Comparison of ENCODE assay signal across 8 cellular contexts in genomic region chr9:107489144-107489673, GRCh38. TPM values are rescaled to one million over a fixed set of nuclear protein-coding genes. Genes with fewer than 3 reads are reported as not detected.
DNase-seq lines count a peak whose midpoint lies in the region; ATAC-seq, FAIRE-seq and TF ChIP-seq lines count a peak whose summit lies in the region.

No MANE protein-coding gene starts in this region.

- CTCF ChIA-PET in A549 (lab: Yijun Ruan, JAX): interaction anchor here (0.6 to 3.9 kb wide), 6 partner anchors 24 to 1273 kb away, joined by 3 to 17 read pairs (median 6); no protein-coding TSS in a partner anchor

- no peaks in the 10 kb centered on the region for H3K36me3 Mint-ChIP-seq in activated naive CD8-positive, alpha-beta T cell treated with anti-CD3 and anti-CD28 coated beads, Interleukin-2, amount 10 ng/mL, durations not matched to agents 7 days and 5 days

- peaks cover 64% of the 10 kb centered on the region for H3K27me3 Mint-ChIP-seq in activated naive CD8-positive, alpha-beta T cell treated with anti-CD3 and anti-CD28 coated beads, Interleukin-2, amount 10 ng/mL, durations not matched to agents 7 days and 5 days

- no peaks in the 10 kb centered on the region for H3K27me3 ChIP-seq in suprapubic skin

- H3K4me1 ChIP-seq in A549 (peaks cover 25% of the 10 kb centered on the region), kidney (ENCODE audit: control insufficient read depth in 1 of 2, insufficient read depth in 1 of 2, low read depth in 1 of 2, low read length in 2 of 2) (peaks cover 10 to 19% of the 10 kb centered on the region in 2 donors), suprapubic skin (peaks cover 32% of the 10 kb centered on the region)

- peak overlapping the region; percentile 72 for H3K4me2 ChIP-seq in A549

- H3K4me3 ChIP-seq in A549: peak overlapping the region; percentile 53
- H3K4me3 ChIP-seq in kidney (ENCODE audit: low read length in 2 of 2): peak overlapping the region; percentile 75 to 80
- peak overlapping the region; percentile 85 for H3K4me3 ChIP-seq in suprapubic skin

- peaks cover 6% of the 10 kb centered on the region for H3K4me1 Mint-ChIP-seq in activated naive CD8-positive, alpha-beta T cell treated with anti-CD3 and anti-CD28 coated beads, Interleukin-2, amount 10 ng/mL, durations not matched to agents 7 days and 5 days

- H3K27ac ChIP-seq in A549: peak overlapping the region; percentile 72 to 91
- H3K27ac ChIP-seq in kidney (ENCODE audit: low read depth in 2 of 2, low read length in 2 of 2): peak overlapping the region; percentile 74 to 80
- peak overlapping the region; percentile 99 for H3K27ac ChIP-seq in suprapubic skin

- intact Hi-C loops in kidney (cut with DNase I): no loop called here

- H3K4me3 Mint-ChIP-seq in activated naive CD8-positive, alpha-beta T cell treated with anti-CD3 and anti-CD28 coated beads, Interleukin-2, amount 10 ng/mL, durations not matched to agents 7 days and 5 days: peak overlapping the region; percentile 70

- POLR2A ChIA-PET in A549 (lab: Yijun Ruan, JAX): interaction anchor here (0.8 to 3.0 kb wide), 11 partner anchors 15 to 1182 kb away, joined by 3 to 20 read pairs (median 5); no protein-coding TSS in a partner anchor
- POLR2A ChIA-PET in activated naive CD8-positive, alpha-beta T cell treated with anti-CD3 and anti-CD28 coated beads, Interleukin-2, amount 10 ng/mL, durations not matched to agents 7 days and 5 days (lab: Charles Lee): no interaction called here

- TF ChIP-seq EP300 in A549 (IDR thresholded peaks at IDR 0.05) (no peak), suprapubic skin (IDR thresholded peaks at IDR 0.05) (no peak)

- FAIRE-seq in A549 (lab: Jason Lieb, UNC): no peak
- FAIRE-seq in kidney (lab: Jason Lieb, UNC): no peak

- peak overlapping the region; percentile 25 for H3K27ac Mint-ChIP-seq in activated naive CD8-positive, alpha-beta T cell treated with anti-CD3 and anti-CD28 coated beads, Interleukin-2, amount 10 ng/mL, durations not matched to agents 7 days and 5 days

- TF ChIP-seq POLR2A in A549 (IDR thresholded peaks at IDR 0.05; ENCODE audit: low read length): no peak
- no peak for TF ChIP-seq POLR2A in suprapubic skin (IDR thresholded peaks at IDR 0.05)

- no peak for DNase-seq in A549 (ENCODE audit: low read depth in 1 of 2, low spot score in 1 of 2)
- no peak for DNase-seq in activated naive CD8-positive, alpha-beta T cell treated with anti-CD3 and anti-CD28 coated beads, Interleukin-2, amount 10 ng/mL, durations not matched to agents 7 days and 5 days
- DNase-seq in kidney: no peak
- DNase-seq in suprapubic skin (ENCODE audit: low spot score in 2 of 2): peak in 1 of 2 donors; percentile 86
- DNase-seq in H4 (ENCODE audit: low spot score): no peak
- DNase-seq in activated effector memory CD4-positive, alpha-beta T cell treated with anti-CD3 and anti-CD28 coated beads, Interleukin-2, amount 50 U/mL, for 16 hours: no peak

- TF ChIP-seq RAD21 in A549 (conservative IDR thresholded peaks at IDR 0.05 in 1 of 2, IDR thresholded peaks at IDR 0.05 in 1 of 2): no peak

- H3K36me3 ChIP-seq in kidney (ENCODE audit: control insufficient read depth in 1 of 2, insufficient read depth in 2 of 2, low read length in 2 of 2) (peaks cover 0 to 5% of the 10 kb centered on the region in 2 donors), suprapubic skin (peaks cover 30% of the 10 kb centered on the region)

- ATAC-seq in A549 (peak; percentile 34 to 45; a peak in 5 of 6 replicates), GM19023 (IDR thresholded peaks at IDR 0.05; ENCODE audit: unreplicated experiment) (peak; percentile 24), HG03175 (IDR thresholded peaks at IDR 0.05; ENCODE audit: unreplicated experiment) (peak; percentile 22)
- ATAC-seq in activated naive CD8-positive, alpha-beta T cell treated with anti-CD3 and anti-CD28 coated beads, Interleukin-2, amount 10 ng/mL, durations not matched to agents 7 days and 5 days (ENCODE audit: low read depth): peak; percentile 28

- 2% methylated on average over 22 of the region's 46 CpGs for WGBS in A549 (ENCODE audit: missing lambda C conversion rate)
- 0% methylated on average over 26 of the region's 46 CpGs for WGBS in suprapubic skin

- TF ChIP-seq CTCF in A549 (IDR thresholded peaks at IDR 0.05): no peak
- no peak for TF ChIP-seq CTCF in kidney (IDR thresholded peaks at IDR 0.05; ENCODE audit: borderline replicate concordance, extremely low read depth, insufficient read depth)
- TF ChIP-seq CTCF in suprapubic skin (IDR thresholded peaks at IDR 0.05): no peak

- no peaks in the 10 kb centered on the region for H3K9me3 Mint-ChIP-seq in activated naive CD8-positive, alpha-beta T cell treated with anti-CD3 and anti-CD28 coated beads, Interleukin-2, amount 10 ng/mL, durations not matched to agents 7 days and 5 days

- H3K9ac ChIP-seq in kidney (ENCODE audit: low read length in 2 of 2): peak overlapping the region; percentile 71 to 81

- no peaks in the 10 kb centered on the region for H3K9me3 ChIP-seq in A549
- no peaks in the 10 kb centered on the region for H3K9me3 ChIP-seq in kidney (ENCODE audit: control insufficient read depth in 1 of 2, low read length in 2 of 2)
- H3K9me3 ChIP-seq in suprapubic skin: no peaks in the 10 kb centered on the region

TF ChIP-seq in A549, 52 proteins besides CTCF, POLR2A, EP300 and RAD21:
- TF ChIP-seq RFX5 (IDR thresholded peaks at IDR 0.05): no peak
- peak; percentile 62; the same call in 1 of the 2 replicates for TF ChIP-seq RNF2 (IDR thresholded peaks at IDR 0.05; ENCODE audit: borderline replicate concordance, low read depth)
- no peak for TF ChIP-seq MYC (IDR thresholded peaks at IDR 0.05; ENCODE audit: borderline replicate concordance, low read length)
- peak; percentile 12; the same call in 1 of the 2 replicates for TF ChIP-seq E2F6 (IDR thresholded peaks at IDR 0.05; ENCODE audit: borderline replicate concordance, low read depth)

RNA-seq across cellular contexts. Expression of gene KLF4, which starts 0.4 kb away (rescaled TPM):
- polyA plus RNA-seq in A549 (2011; rRNA removed) (8.3 and 10.1 TPM in 2 replicates), A549 (2017; fragmentation: RNase III; extraction: RNeasy Plus Mini Kit Qiagen cat#74134 plus additional on column Dnase treatment) (3.4 to 3.6 TPM (median 3.6 TPM) in 3 replicates), kidney (ENCODE audit: insufficient read depth, low read depth, low replicate concordance) (13.5 TPM)
- 11.3 and 15.9 TPM in 2 replicates for polyA plus RNA-seq in A549 (2012; cell fraction: cytosol; rRNA removed)
- polyA plus RNA-seq in A549 (2012; cell fraction: nucleus; rRNA removed): 28.0 and 53.7 TPM in 2 replicates
- 3.7 and 3.9 TPM in 2 replicates for polyA minus RNA-seq in A549 (2011; rRNA and poly(A)+ RNA removed)
- total RNA-seq in activated naive CD8-positive, alpha-beta T cell treated with anti-CD3 and anti-CD28 coated beads, Interleukin-2, amount 10 ng/mL, durations not matched to agents 7 days and 5 days: 1 to 10 TPM in 1 of 2 experiments, under 1 TPM in 1; 0.20 to 1.1 TPM
- total RNA-seq in kidney (69.4 TPM), suprapubic skin (1,000 to 10,000 TPM in 1 of 4 donors, 100 to 1,000 TPM in 3; 613 to 1,231 (median 708) TPM)
- total RNA-seq in H4 (2014; rRNA removed; shearing (Covaris generic)): 2.3 and 3.1 TPM in 2 replicates

Comparison
In these comparisons a context has a peak if more than half of its experiments do, and no peak if none do; other contexts are left out.
1. RNA of gene KLF4, which starts 0.4 kb away (total RNA-seq): 613 to 1,231 TPM in suprapubic skin and 69.4 TPM in kidney (single experiment); 2.3 to 3.1 TPM in H4 and 0.20 to 1.1 TPM in activated naive CD8-positive, alpha-beta T cell treated with anti-CD3 and anti-CD28 coated beads, Interleukin-2, amount 10 ng/mL, durations not matched to agents 7 days and 5 days; every median in the first group is over 10 times any median in the second.
2. Peak in every context shown above with its lines, with median percentiles within 50 percentile points of each other: ATAC-seq, H3K27ac ChIP-seq and H3K4me3 ChIP-seq.